24 cellular contexts compared by ENCODE assay signal in the genomic region with DNA sequence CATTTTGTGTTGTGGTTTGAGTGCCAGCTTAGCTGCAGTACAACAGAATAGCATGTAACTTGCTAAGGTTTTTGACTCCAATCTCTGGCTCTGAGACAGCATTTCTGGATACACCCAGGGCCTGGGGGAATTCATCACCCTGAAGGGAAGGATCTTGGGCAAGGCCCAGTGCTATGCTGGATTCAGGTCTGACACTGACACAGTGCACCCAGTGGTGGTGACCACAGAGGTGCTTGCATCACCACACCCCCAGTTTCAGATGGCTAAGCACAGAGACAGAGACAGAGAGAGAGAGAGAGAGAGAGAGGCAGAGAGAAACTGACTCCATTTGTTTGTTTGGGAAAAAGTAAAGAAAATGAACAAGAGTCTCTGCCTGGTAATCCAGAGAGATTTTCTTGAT.
"Had no signal": no experiment of that assay in that cellular context is flagged by ENCODE, and none has a peak within 500 bp of the region (broad histone marks: within the 10 kb centered on the region; RNA-seq: fewer than 3 reads in every experiment).

No MANE protein-coding gene starts in this region.

- H3K27me3 Mint-ChIP-seq: activated naive CD4-positive, alpha-beta T cell treated with anti-CD3 and anti-CD28 coated beads, Interleukin-2, amount 10 ng/mL, durations not matched to agents 7 days and 5 days had no signal

- H3K27ac Mint-ChIP-seq: activated naive CD4-positive, alpha-beta T cell treated with anti-CD3 and anti-CD28 coated beads, Interleukin-2, amount 10 ng/mL, durations not matched to agents 7 days and 5 days; mesothelial cell of epicardium; naive thymus-derived CD8-positive, alpha-beta T cell had no signal

- H3K9me3 Mint-ChIP-seq: activated naive CD4-positive, alpha-beta T cell treated with anti-CD3 and anti-CD28 coated beads, Interleukin-2, amount 10 ng/mL, durations not matched to agents 7 days and 5 days; stimulated activated naive CD8-positive, alpha-beta T cell treated with anti-CD3 and anti-CD28 coated beads, Interleukin-15, amount 100 ng/mL, for 72 hours had no signal

- H3K4me1 Mint-ChIP-seq: activated naive CD4-positive, alpha-beta T cell treated with anti-CD3 and anti-CD28 coated beads, Interleukin-2, amount 10 ng/mL, durations not matched to agents 7 days and 5 days; mesothelial cell of epicardium; naive thymus-derived CD8-positive, alpha-beta T cell; stimulated activated naive CD8-positive, alpha-beta T cell treated with anti-CD3 and anti-CD28 coated beads, Interleukin-15, amount 100 ng/mL, for 72 hours had no signal

- H3K36me3 ChIP-seq: cardiac muscle cell, left lung, neutrophil, pancreas, right lobe of liver, tibial nerve had no signal

- ATAC-seq: left lung; naive thymus-derived CD8-positive, alpha-beta T cell; pancreas; right lobe of liver; stimulated activated naive CD8-positive, alpha-beta T cell treated with anti-CD3 and anti-CD28 coated beads, Interleukin-15, amount 100 ng/mL, for 72 hours had no signal

- H3K4me3 ChIP-seq: cardiac muscle cell, left lung, pancreas, right lobe of liver, skin epidermis, tibial nerve had no signal

- H3K27ac ChIP-seq: cardiac muscle cell, left lung, neutrophil, pancreas, right lobe of liver, skin epidermis, tibial nerve had no signal

- FAIRE-seq: endometrium, kidney, pancreas had no signal

- H3K4me3 Mint-ChIP-seq: activated naive CD4-positive, alpha-beta T cell treated with anti-CD3 and anti-CD28 coated beads, Interleukin-2, amount 10 ng/mL, durations not matched to agents 7 days and 5 days; mesothelial cell of epicardium; naive thymus-derived CD8-positive, alpha-beta T cell; stimulated activated naive CD8-positive, alpha-beta T cell treated with anti-CD3 and anti-CD28 coated beads, Interleukin-15, amount 100 ng/mL, for 72 hours had no signal

- H3K4me1 ChIP-seq: left lung, pancreas, right lobe of liver, tibial nerve had no signal

- H3K27me3 ChIP-seq: cardiac muscle cell, left lung, neutrophil, pancreas, right lobe of liver, tibial nerve had no signal

- H3K36me3 Mint-ChIP-seq: activated naive CD4-positive, alpha-beta T cell treated with anti-CD3 and anti-CD28 coated beads, Interleukin-2, amount 10 ng/mL, durations not matched to agents 7 days and 5 days; mesothelial cell of epicardium; naive thymus-derived CD8-positive, alpha-beta T cell had no signal

- DNase-seq: activated CD4-positive, alpha-beta T cell treated with anti-CD3 and anti-CD28 coated beads for 4 hours; activated CD4-positive, alpha-beta T cell treated with anti-CD3 and anti-CD28 coated beads, Interleukin-2, amount 50 U/mL, for 48 hours; activated CD4-positive, CD25-positive, alpha-beta regulatory T cell; activated CD8-positive, alpha-beta memory T cell treated with anti-CD3 and anti-CD28 coated beads, Interleukin-2, amount 50 U/mL, for 48 hours; activated effector memory CD4-positive, alpha-beta T cell treated with Interleukin-2 at 50 U/mL for 16 hours; activated naive CD4-positive, alpha-beta T cell treated with anti-CD3 and anti-CD28 coated beads, Interleukin-2, amount 10 ng/mL, durations not matched to agents 7 days and 5 days; activated T-cell treated with anti-CD3 and anti-CD28 coated beads, Interleukin-2, amount 50 U/mL, for 48 hours; amygdala; erythroblast; foreskin fibroblast; kidney; left lung; naive thymus-derived CD8-positive, alpha-beta T cell; pancreas; right lobe of liver; stimulated activated CD4-positive, alpha-beta T cell treated with anti-CD3 and anti-CD28 coated beads, Interleukin-1b, Interleukin-23, amount 100 ng/mL, for 48 hours; stimulated activated naive CD8-positive, alpha-beta T cell treated with anti-CD3 and anti-CD28 coated beads, Interleukin-15, amount 100 ng/mL, for 72 hours; T1000 had no signal

- H3K9me3 ChIP-seq: left lung, neutrophil, pancreas, right lobe of liver, tibial nerve had no signal
